2 cellular contexts compared by ENCODE assay signal in the genomic region with DNA sequence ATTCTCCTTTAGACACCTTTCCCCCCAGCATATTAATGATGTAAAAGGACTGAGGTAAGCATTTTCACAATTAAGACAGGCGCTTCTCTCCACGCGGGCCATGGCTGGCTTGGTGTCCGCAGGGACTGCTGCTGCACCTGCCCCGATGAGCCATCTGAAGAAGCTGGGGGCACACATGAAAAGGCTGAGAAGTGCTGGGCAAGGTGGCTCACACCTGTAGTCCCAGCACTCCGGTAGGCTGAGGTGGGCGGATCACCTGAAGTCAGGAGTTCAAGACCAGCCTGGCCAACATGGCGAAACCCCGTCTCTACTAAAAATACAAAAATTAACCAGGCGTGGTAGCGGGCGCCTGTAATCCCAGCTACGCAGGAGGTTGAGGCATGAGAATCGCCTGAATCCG.
TF ChIP-seq lines count a peak whose summit lies in the region.

No MANE protein-coding gene starts in this region.

TF ChIP-seq in A549, 52 proteins besides CTCF, POLR2A, EP300 and RAD21:
- TF ChIP-seq MAFK (IDR thresholded peaks at IDR 0.05; ENCODE audit: partially characterized antibody) (peak; percentile 44), FOSL2 (IDR thresholded peaks at IDR 0.05) (no peak), FOSL2 (CRISPR knock-in tag; IDR thresholded peaks at IDR 0.05) (no peak)
TF ChIP-seq in A549: peak in this region for 1.

TF ChIP-seq in HepG2, 621 proteins besides CTCF, POLR2A, EP300 and RAD21:
- TF ChIP-seq, protein P1, sequence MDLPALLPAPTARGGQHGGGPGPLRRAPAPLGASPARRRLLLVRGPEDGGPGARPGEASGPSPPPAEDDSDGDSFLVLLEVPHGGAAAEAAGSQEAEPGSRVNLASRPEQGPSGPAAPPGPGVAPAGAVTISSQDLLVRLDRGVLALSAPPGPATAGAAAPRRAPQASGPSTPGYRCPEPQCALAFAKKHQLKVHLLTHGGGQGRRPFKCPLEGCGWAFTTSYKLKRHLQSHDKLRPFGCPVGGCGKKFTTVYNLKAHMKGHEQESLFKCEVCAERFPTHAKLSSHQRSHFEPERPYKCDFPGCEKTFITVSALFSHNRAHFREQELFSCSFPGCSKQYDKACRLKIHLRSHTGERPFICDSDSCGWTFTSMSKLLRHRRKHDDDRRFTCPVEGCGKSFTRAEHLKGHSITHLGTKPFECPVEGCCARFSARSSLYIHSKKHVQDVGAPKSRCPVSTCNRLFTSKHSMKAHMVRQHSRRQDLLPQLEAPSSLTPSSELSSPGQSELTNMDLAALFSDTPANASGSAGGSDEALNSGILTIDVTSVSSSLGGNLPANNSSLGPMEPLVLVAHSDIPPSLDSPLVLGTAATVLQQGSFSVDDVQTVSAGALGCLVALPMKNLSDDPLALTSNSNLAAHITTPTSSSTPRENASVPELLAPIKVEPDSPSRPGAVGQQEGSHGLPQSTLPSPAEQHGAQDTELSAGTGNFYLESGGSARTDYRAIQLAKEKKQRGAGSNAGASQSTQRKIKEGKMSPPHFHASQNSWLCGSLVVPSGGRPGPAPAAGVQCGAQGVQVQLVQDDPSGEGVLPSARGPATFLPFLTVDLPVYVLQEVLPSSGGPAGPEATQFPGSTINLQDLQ (CRISPR knock-in tag; IDR thresholded peaks at IDR 0.05): no peak
- TF ChIP-seq ZBTB7B (CRISPR knock-in tag; IDR thresholded peaks at IDR 0.05) (no peak), MAFF (IDR thresholded peaks at IDR 0.05; ENCODE audit: low read depth, low read length) (0 out of 2 replicates have a peak, but pooled peaks have one; percentile 9), KLF11 (CRISPR knock-in tag; IDR thresholded peaks at IDR 0.05) (no peak), MAFK (conservative IDR thresholded peaks at IDR 0.05 in 1 of 2, IDR thresholded peaks at IDR 0.05 in 1 of 2; ENCODE audit: low read length in 2 of 2) (peak; percentile 5 to 52; a peak in 2 of 4 replicates)
- TF ChIP-seq, protein P2, sequence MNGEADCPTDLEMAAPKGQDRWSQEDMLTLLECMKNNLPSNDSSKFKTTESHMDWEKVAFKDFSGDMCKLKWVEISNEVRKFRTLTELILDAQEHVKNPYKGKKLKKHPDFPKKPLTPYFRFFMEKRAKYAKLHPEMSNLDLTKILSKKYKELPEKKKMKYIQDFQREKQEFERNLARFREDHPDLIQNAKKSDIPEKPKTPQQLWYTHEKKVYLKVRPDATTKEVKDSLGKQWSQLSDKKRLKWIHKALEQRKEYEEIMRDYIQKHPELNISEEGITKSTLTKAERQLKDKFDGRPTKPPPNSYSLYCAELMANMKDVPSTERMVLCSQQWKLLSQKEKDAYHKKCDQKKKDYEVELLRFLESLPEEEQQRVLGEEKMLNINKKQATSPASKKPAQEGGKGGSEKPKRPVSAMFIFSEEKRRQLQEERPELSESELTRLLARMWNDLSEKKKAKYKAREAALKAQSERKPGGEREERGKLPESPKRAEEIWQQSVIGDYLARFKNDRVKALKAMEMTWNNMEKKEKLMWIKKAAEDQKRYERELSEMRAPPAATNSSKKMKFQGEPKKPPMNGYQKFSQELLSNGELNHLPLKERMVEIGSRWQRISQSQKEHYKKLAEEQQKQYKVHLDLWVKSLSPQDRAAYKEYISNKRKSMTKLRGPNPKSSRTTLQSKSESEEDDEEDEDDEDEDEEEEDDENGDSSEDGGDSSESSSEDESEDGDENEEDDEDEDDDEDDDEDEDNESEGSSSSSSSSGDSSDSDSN (CRISPR knock-in tag; IDR thresholded peaks at IDR 0.05): no peak
- TF ChIP-seq, protein P3, sequence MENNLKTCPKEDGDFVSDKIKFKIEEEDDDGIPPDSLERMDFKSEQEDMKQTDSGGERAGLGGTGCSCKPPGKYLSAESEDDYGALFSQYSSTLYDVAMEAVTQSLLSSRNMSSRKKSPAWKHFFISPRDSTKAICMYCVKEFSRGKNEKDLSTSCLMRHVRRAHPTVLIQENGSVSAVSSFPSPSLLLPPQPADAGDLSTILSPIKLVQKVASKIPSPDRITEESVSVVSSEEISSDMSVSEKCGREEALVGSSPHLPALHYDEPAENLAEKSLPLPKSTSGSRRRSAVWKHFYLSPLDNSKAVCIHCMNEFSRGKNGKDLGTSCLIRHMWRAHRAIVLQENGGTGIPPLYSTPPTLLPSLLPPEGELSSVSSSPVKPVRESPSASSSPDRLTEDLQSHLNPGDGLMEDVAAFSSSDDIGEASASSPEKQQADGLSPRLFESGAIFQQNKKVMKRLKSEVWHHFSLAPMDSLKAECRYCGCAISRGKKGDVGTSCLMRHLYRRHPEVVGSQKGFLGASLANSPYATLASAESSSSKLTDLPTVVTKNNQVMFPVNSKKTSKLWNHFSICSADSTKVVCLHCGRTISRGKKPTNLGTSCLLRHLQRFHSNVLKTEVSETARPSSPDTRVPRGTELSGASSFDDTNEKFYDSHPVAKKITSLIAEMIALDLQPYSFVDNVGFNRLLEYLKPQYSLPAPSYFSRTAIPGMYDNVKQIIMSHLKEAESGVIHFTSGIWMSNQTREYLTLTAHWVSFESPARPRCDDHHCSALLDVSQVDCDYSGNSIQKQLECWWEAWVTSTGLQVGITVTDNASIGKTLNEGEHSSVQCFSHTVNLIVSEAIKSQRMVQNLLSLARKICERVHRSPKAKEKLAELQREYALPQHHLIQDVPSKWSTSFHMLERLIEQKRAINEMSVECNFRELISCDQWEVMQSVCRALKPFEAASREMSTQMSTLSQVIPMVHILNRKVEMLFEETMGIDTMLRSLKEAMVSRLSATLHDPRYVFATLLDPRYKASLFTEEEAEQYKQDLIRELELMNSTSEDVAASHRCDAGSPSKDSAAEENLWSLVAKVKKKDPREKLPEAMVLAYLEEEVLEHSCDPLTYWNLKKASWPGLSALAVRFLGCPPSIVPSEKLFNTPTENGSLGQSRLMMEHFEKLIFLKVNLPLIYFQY (CRISPR knock-in tag; IDR thresholded peaks at IDR 0.05; ENCODE audit: borderline replicate concordance): no peak
